18 cellular contexts compared by ENCODE assay signal in genomic region chr11:74648894-74649293, GRCh38.
"Had no signal": no experiment of that assay in that cellular context is flagged by ENCODE, and none has a peak within 500 bp of the region (broad histone marks: within the 10 kb centered on the region; RNA-seq: fewer than 3 reads in every experiment).

No MANE protein-coding gene starts in this region.

- H3K4me2 ChIP-seq: hepatocyte had no signal

- H3K79me2 ChIP-seq: hepatocyte had no signal

- H3K9me3 ChIP-seq: lower lobe of right lung, mucosa of descending colon, tibial nerve had no signal

- H3K36me3 ChIP-seq: brain microvascular endothelial cell had no signal

- H2AFZ ChIP-seq: hepatocyte had no signal

- H3K27ac ChIP-seq: brain microvascular endothelial cell, hepatocyte, lower lobe of right lung, tibial nerve had no signal

- DNase-seq: activated CD4-positive, alpha-beta memory T cell treated with anti-CD3 and anti-CD28 coated beads, Interleukin-2, amount 10 ng/mL, durations not matched to agents 7 days and 5 days; activated CD4-positive, alpha-beta T cell treated with anti-CD3 and anti-CD28 coated beads, Interleukin-2, amount 10 ng/mL, durations not matched to agents 24 days and 14 days; activated gamma-delta T cell treated with Interleukin-2 at 50 U/mL for 16 hours; activated T-cell treated with anti-CD3 and anti-CD28 coated beads, Interleukin-2, amount 50 U/mL, for 1 hour; aorta; brain microvascular endothelial cell; caudate nucleus; effector CD4-positive, alpha-beta T cell; immature natural killer cell; lower lobe of right lung; mesendoderm; mucosa of descending colon; naive thymus-derived CD4-positive, alpha-beta T cell; retina; stimulated activated CD4-positive, alpha-beta T cell treated with anti-CD3 and anti-CD28 coated beads, Interleukin-4, amount 100 ng/mL, for 4 hours; stimulated activated naive CD8-positive, alpha-beta T cell treated with anti-CD3 and anti-CD28 coated beads, Interleukin-15, Interleukin-2, amounts not matched to agents 100 U/mL and 50 U/mL, for 24 hours had no signal

- H3K4me1 ChIP-seq: lower lobe of right lung, tibial nerve had no signal

- H3K27me3 ChIP-seq: brain microvascular endothelial cell, hepatocyte, tibial nerve had no signal

- H3K4me3 ChIP-seq: hepatocyte, lower lobe of right lung, mucosa of descending colon, tibial nerve had no signal
